8 cellular contexts compared by ENCODE assay signal in genomic region chr18:10851824-10852225, GRCh38.
DNase-seq lines count a peak whose midpoint lies in the region; ATAC-seq and TF ChIP-seq lines count a peak whose summit lies in the region.

No MANE protein-coding gene starts in this region.

- H3K9me3 Mint-ChIP-seq in endodermal cell, result no peaks in the 10 kb centered on the region
- no peaks in the 10 kb centered on the region for H3K9me3 Mint-ChIP-seq in naive thymus-derived CD4-positive, alpha-beta T cell

- H3K36me3 ChIP-seq in OCI-LY1 (ENCODE audit: insufficient read depth, low read length), result no peaks in the 10 kb centered on the region
- no peaks in the 10 kb centered on the region for H3K36me3 ChIP-seq in endodermal cell (ENCODE audit: control insufficient read depth, insufficient read depth, low read length)
- no peaks in the 10 kb centered on the region for H3K36me3 ChIP-seq in naive thymus-derived CD4-positive, alpha-beta T cell (ENCODE audit: control insufficient read depth in 2 of 3, insufficient read depth in 3 of 3, low read length in 3 of 3)

- H3K4me3 ChIP-seq in OCI-LY1 (ENCODE audit: low read depth, low read length, poor library complexity, severe bottlenecking) (no peak overlapping the region), endodermal cell (ENCODE audit: low read length) (no peak overlapping the region)
- no peak overlapping the region for H3K4me3 ChIP-seq in naive thymus-derived CD4-positive, alpha-beta T cell (ENCODE audit: low read length)

- H3K9me3 ChIP-seq in OCI-LY1 (ENCODE audit: low read length), result no peaks in the 10 kb centered on the region
- H3K9me3 ChIP-seq in endodermal cell (ENCODE audit: control insufficient read depth, low read length), result no peaks in the 10 kb centered on the region
- no peaks in the 10 kb centered on the region for H3K9me3 ChIP-seq in naive thymus-derived CD4-positive, alpha-beta T cell (ENCODE audit: control insufficient read depth in 2 of 3, low read length in 3 of 3)

- CTCF ChIA-PET in naive thymus-derived CD4-positive, alpha-beta T cell (lab: Charles Lee), result no interaction called here

- H3K9ac ChIP-seq in OCI-LY1 (ENCODE audit: low read length), result peak overlapping the region; percentile 56
- no peak overlapping the region for H3K9ac ChIP-seq in endodermal cell (ENCODE audit: extremely low read depth, low read length, poor library complexity, severe bottlenecking)

- intact Hi-C loops in naive thymus-derived CD4-positive, alpha-beta T cell (cut with micrococcal nuclease), result loop anchor here (2.0 to 5.0 kb wide), 5 partner anchors 189 to 1385 kb away; no protein-coding TSS in a partner anchor

- no peaks in the 10 kb centered on the region for H3K36me3 Mint-ChIP-seq in endodermal cell (ENCODE audit: low read depth)
- no peaks in the 10 kb centered on the region for H3K36me3 Mint-ChIP-seq in naive thymus-derived CD4-positive, alpha-beta T cell

- peak; percentile 92 for TF ChIP-seq CTCF in OCI-LY1 (IDR thresholded peaks at IDR 0.05; ENCODE audit: low read length)
- peak; percentile 87 for TF ChIP-seq CTCF in endodermal cell (conservative IDR thresholded peaks at IDR 0.05)

- POLR2A ChIA-PET in naive thymus-derived CD4-positive, alpha-beta T cell (lab: Charles Lee), result no interaction called here

- DNase-seq in DMS114 treated with DMSO at 0.1 percent for 48 hours (lab: John Stamatoyannopoulos, UW; ENCODE audit: unreplicated experiment), result peak; percentile 27
- DNase-seq in HS-5 (ENCODE audit: low read depth), result peak; percentile 4
- DNase-seq in endodermal cell, result no peak
- peak in 5 of 9 donors; percentile 4 to 22 (median 11) for DNase-seq in naive thymus-derived CD4-positive, alpha-beta T cell
- no peak for DNase-seq in stimulated activated CD4-positive, alpha-beta T cell treated with anti-CD3 and anti-CD28 coated beads, Interleukin-2, amount 100 ng/mL, for 48 hours
- no peak for DNase-seq in activated CD8-positive, alpha-beta memory T cell treated with anti-CD3 and anti-CD28 coated beads, Interleukin-2, amount 50 U/mL, for 48 hours

- H3K27ac ChIP-seq in OCI-LY1 (ENCODE audit: low read depth, low read length, poor library complexity, severe bottlenecking), result peak overlapping the region; percentile 87
- H3K27ac ChIP-seq in endodermal cell (ENCODE audit: low read depth, low read length), result no peak overlapping the region
- H3K27ac ChIP-seq in naive thymus-derived CD4-positive, alpha-beta T cell (ENCODE audit: low read depth, low read length), result no peak overlapping the region

- H3F3A ChIP-seq in OCI-LY1 (ENCODE audit: insufficient read depth, low read length), result no peaks in the 10 kb centered on the region

- no peak overlapping the region for H3K4me3 Mint-ChIP-seq in endodermal cell
- H3K4me3 Mint-ChIP-seq in naive thymus-derived CD4-positive, alpha-beta T cell, result no peak overlapping the region

- ATAC-seq in naive thymus-derived CD4-positive, alpha-beta T cell, result no peak
- no peak for ATAC-seq in HG03097 (IDR thresholded peaks at IDR 0.05; ENCODE audit: low FRiP score, unreplicated experiment)

- no peak overlapping the region for H3K27ac Mint-ChIP-seq in endodermal cell
- H3K27ac Mint-ChIP-seq in naive thymus-derived CD4-positive, alpha-beta T cell, result no peak overlapping the region

- no peak overlapping the region for H2AFZ ChIP-seq in OCI-LY1 (ENCODE audit: low read length)

- no peaks in the 10 kb centered on the region for H3K27me3 Mint-ChIP-seq in endodermal cell (ENCODE audit: insufficient read depth)
- H3K27me3 Mint-ChIP-seq in naive thymus-derived CD4-positive, alpha-beta T cell, result peaks cover 2 to 10% (median 7%) of the 10 kb centered on the region in 5 donors

- no peaks in the 10 kb centered on the region for H3K9me2 ChIP-seq in OCI-LY1 (ENCODE audit: low read depth, low read length)

- no peaks in the 10 kb centered on the region for H4K20me1 ChIP-seq in OCI-LY1 (ENCODE audit: insufficient read depth, low read length)

- H3K4me1 Mint-ChIP-seq in endodermal cell, result peaks cover 5% of the 10 kb centered on the region
- no peaks in the 10 kb centered on the region for H3K4me1 Mint-ChIP-seq in naive thymus-derived CD4-positive, alpha-beta T cell

- peak overlapping the region; percentile 47; the same call in 1 of the 2 replicates for H3K4me2 ChIP-seq in OCI-LY1 (ENCODE audit: low read length)

- H3K27me3 ChIP-seq in OCI-LY1 (ENCODE audit: insufficient read depth, low read length) (no peaks in the 10 kb centered on the region), endodermal cell (ENCODE audit: control insufficient read depth, insufficient read depth, low read length, poor library complexity, severe bottlenecking) (no peaks in the 10 kb centered on the region)
- H3K27me3 ChIP-seq in naive thymus-derived CD4-positive, alpha-beta T cell (ENCODE audit: control insufficient read depth in 2 of 2, insufficient read depth in 2 of 2, low read length in 2 of 2), result no peaks in the 10 kb centered on the region

- 0% methylated on average over 1 to 3 of the region's 3 CpGs for WGBS in endodermal cell (ENCODE audit: insufficient coverage in 1 of 2, insufficient read length in 1 of 2), 2 experiments

- H3K4me1 ChIP-seq in OCI-LY1 (ENCODE audit: insufficient read depth, low read length, severe bottlenecking), result peaks cover 95% of the 10 kb centered on the region
- no peaks in the 10 kb centered on the region for H3K4me1 ChIP-seq in endodermal cell (ENCODE audit: control insufficient read depth, insufficient read depth, low read length)
- H3K4me1 ChIP-seq in naive thymus-derived CD4-positive, alpha-beta T cell (ENCODE audit: control insufficient read depth in 2 of 2, insufficient read depth in 2 of 2, low read length in 2 of 2), result no peaks in the 10 kb centered on the region

- no peaks in the 10 kb centered on the region for H3K79me2 ChIP-seq in OCI-LY1 (ENCODE audit: insufficient read depth, low read length)

Comparison
In these comparisons a context has a peak if more than half of its experiments do, and no peak if none do; other contexts are left out.
1. DNase-seq: peak in DMS114 treated with DMSO at 0.1 percent for 48 hours (single experiment), HS-5 (single experiment) and naive thymus-derived CD4-positive, alpha-beta T cell (5 of 9); none in endodermal cell (single experiment), stimulated activated CD4-positive, alpha-beta T cell treated with anti-CD3 and anti-CD28 coated beads, Interleukin-2, amount 100 ng/mL, for 48 hours (0 of 2) and activated CD8-positive, alpha-beta memory T cell treated with anti-CD3 and anti-CD28 coated beads, Interleukin-2, amount 50 U/mL, for 48 hours (single experiment).